9 cellular contexts compared by ENCODE assay signal in the genomic region with DNA sequence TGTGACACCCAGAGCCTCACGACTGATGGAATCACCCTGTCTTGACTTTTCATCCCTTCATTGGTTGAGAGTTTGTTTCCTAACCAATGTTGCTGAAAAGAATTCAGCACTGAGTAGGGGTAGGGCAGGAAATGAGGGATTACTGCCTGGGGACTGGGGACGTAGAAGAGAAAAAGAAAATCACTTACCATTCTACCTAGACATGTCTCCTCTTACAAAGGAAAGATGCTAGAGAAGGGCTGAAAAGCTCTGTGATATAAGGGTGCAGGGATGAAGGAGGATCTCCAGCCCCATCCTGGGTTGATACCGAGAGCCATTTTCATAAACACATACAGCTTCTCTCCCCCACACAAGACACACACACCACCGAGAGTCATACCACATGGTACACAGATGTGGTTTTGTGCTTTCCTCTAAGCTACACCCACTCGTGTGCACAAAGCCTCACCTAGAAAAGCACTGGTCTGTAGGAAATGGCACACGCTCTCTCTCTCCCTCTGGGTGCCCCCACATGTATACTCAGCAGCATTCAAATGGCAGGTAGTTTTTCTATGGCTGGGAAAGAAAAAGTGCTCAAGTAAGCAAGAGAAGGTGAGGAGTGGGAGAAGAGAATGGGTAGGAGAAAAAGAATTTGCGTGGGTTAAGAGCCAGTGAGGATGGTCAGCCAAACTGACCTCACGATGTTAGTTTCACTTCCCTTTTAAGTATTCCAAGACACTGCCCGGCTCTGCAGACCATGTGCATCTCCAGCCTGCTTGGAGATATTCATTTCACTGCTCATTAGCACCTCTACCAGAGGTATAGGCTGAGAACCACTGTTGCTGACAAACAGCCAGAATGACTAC.
DNase-seq lines count a peak whose midpoint lies in the region; ATAC-seq, FAIRE-seq and TF ChIP-seq lines count a peak whose summit lies in the region.
"Had no signal": no experiment of that assay in that cellular context is flagged by ENCODE, and none has a peak within 500 bp of the region (broad histone marks: within the 10 kb centered on the region; RNA-seq: fewer than 3 reads in every experiment).

No MANE protein-coding gene starts in this region.

- peaks cover 18% of the 10 kb centered on the region for H3K4me1 ChIP-seq in IMR-90 (ENCODE audit: control insufficient read depth, insufficient read depth, low read length)

- peaks cover 33% of the 10 kb centered on the region for H3K9me1 ChIP-seq in IMR-90 (ENCODE audit: insufficient read depth, low read length)

- CTCF ChIA-PET in IMR-90 (lab: Yijun Ruan, JAX), result no interaction called here

- DNase-seq in IMR-90 (peak; percentile 76), bronchial epithelial cell (ENCODE audit: low read depth) (no peak), middle frontal gyrus (ENCODE audit: extremely low spot score, low spot score) (no peak), NCI-H2029 (lab: John Stamatoyannopoulos, UW) (no peak)
- no peak for DNase-seq in natural killer cell treated with Interleukin-12 subunit alpha and Interleukin-12 subunit beta and Interleukin-15 and Interleukin-18, amount 100 ng/mL, for 72 hours (ENCODE audit: low spot score)

- POLR2A ChIA-PET in IMR-90 (lab: Charles Lee; ENCODE audit: unreplicated experiment), result no interaction called here

- 0 out of 2 replicates have a peak, but pooled peaks have one; percentile 6 for TF ChIP-seq RAD21 in IMR-90 (IDR thresholded peaks at IDR 0.05; ENCODE audit: low read length)

- peak overlapping the region; percentile 84 for H3K4ac ChIP-seq in IMR-90 (ENCODE audit: low read depth, low read length)

- peak; percentile 74 for ATAC-seq in GM19025 (IDR thresholded peaks at IDR 0.05; ENCODE audit: low read depth, unreplicated experiment)
- ATAC-seq in IMR-90 (ENCODE audit: low read depth), result peak; percentile 79
- ATAC-seq in natural killer cell treated with Interleukin-12 subunit alpha and Interleukin-12 subunit beta and Interleukin-15 and Interleukin-18, amount 100 ng/mL, for 72 hours, result peak; percentile 50 to 73
- ATAC-seq in HG02938 (IDR thresholded peaks at IDR 0.05; ENCODE audit: unreplicated experiment), result no peak
- no peak for ATAC-seq in HG03571 (IDR thresholded peaks at IDR 0.05; ENCODE audit: unreplicated experiment)

- peak overlapping the region; percentile 71; the same call in 2 of the 3 replicates for H2BK15ac ChIP-seq in IMR-90 (ENCODE audit: low read depth, low read length)

- H3K36me3 Mint-ChIP-seq in natural killer cell treated with Interleukin-12 subunit alpha and Interleukin-12 subunit beta and Interleukin-15 and Interleukin-18, amount 100 ng/mL, for 72 hours, result no peaks in the 10 kb centered on the region

- in situ Hi-C loops in IMR-90 (cut with MboI; ENCODE audit: low sequenced_read_pairs), result no loop called here

- peak overlapping the region; percentile 93 for H3K4me2 ChIP-seq in IMR-90 (ENCODE audit: low read depth, low read length)
- H3K4me2 ChIP-seq: KMS-11 had no signal

- peak overlapping the region; percentile 48 for H4K91ac ChIP-seq in IMR-90 (ENCODE audit: insufficient read depth, low read depth, low read length)

- H3K79me1 ChIP-seq in IMR-90 (ENCODE audit: low read depth in 1 of 2, low read length in 2 of 2), result peaks cover 29 to 78% of the 10 kb centered on the region in 2 experiments

- WGBS in IMR-90 (ENCODE audit: extremely low coverage in 2 of 2, insufficient read length in 1 of 2), 2 experiments, result no CpG with 5 or more reads among the region's 9 CpGs

- peak overlapping the region; percentile 3 to 95; a peak in 2 of 4 replicates for H4K8ac ChIP-seq in IMR-90 (ENCODE audit: low read depth in 2 of 2, low read length in 2 of 2)

- peak overlapping the region; percentile 55 for H3K9ac ChIP-seq in IMR-90 (ENCODE audit: low read depth, low read length)
- H3K9ac ChIP-seq: KMS-11 had no signal

- H3K4me1 Mint-ChIP-seq in natural killer cell treated with Interleukin-12 subunit alpha and Interleukin-12 subunit beta and Interleukin-15 and Interleukin-18, amount 100 ng/mL, for 72 hours (ENCODE audit: low read depth in 2 of 2), result peaks cover 8% of the 10 kb centered on the region in 2 donors

- peak overlapping the region; percentile 92 for H3K14ac ChIP-seq in IMR-90 (replicated peaks; ENCODE audit: low read depth, low read length)

- dilution Hi-C loops in IMR-90 (cut with HindIII; ENCODE audit: low sequenced_read_pairs, unreplicated experiment), result no loop called here

- no peak overlapping the region for H3K4me3 Mint-ChIP-seq in natural killer cell treated with Interleukin-12 subunit alpha and Interleukin-12 subunit beta and Interleukin-15 and Interleukin-18, amount 100 ng/mL, for 72 hours

- FAIRE-seq in bronchial epithelial cell (lab: Jason Lieb, UNC), result peak; percentile 32

- H3K27me3 ChIP-seq in IMR-90 (ENCODE audit: control insufficient read depth, insufficient read depth, low read length), result no peaks in the 10 kb centered on the region
- no peaks in the 10 kb centered on the region for H3K27me3 ChIP-seq in bronchial epithelial cell (ENCODE audit: control insufficient read depth, insufficient read depth, low read length)

- peak overlapping the region; percentile 52 for H3K18ac ChIP-seq in IMR-90 (ENCODE audit: low read depth, low read length)

- TF ChIP-seq POLR2A in IMR-90 (IDR thresholded peaks at IDR 0.05; ENCODE audit: low read depth, low read length), result no peak

- peak overlapping the region; percentile 80 for H3K56ac ChIP-seq in IMR-90 (ENCODE audit: extremely low read depth, insufficient read depth, low read length)

- H3K9me3 ChIP-seq in IMR-90 (ENCODE audit: control insufficient read depth, insufficient read depth, low read length), result no peaks in the 10 kb centered on the region

- H2BK120ac ChIP-seq in IMR-90 (ENCODE audit: low read depth, low read length), result peak overlapping the region; percentile 81

- H2BK20ac ChIP-seq in IMR-90 (ENCODE audit: low read depth, low read length), result peak overlapping the region; percentile 85

- no peaks in the 10 kb centered on the region for H3K9me3 Mint-ChIP-seq in natural killer cell treated with Interleukin-12 subunit alpha and Interleukin-12 subunit beta and Interleukin-15 and Interleukin-18, amount 100 ng/mL, for 72 hours

- peak overlapping the region; percentile 50 for H4K5ac ChIP-seq in IMR-90 (ENCODE audit: low read depth, low read length)

- TF ChIP-seq CTCF in IMR-90 (conservative IDR thresholded peaks at IDR 0.05; ENCODE audit: low read depth, low read length), result no peak
- no peak for TF ChIP-seq CTCF in bronchial epithelial cell (IDR thresholded peaks at IDR 0.05; ENCODE audit: insufficient read depth, low read length, severe bottlenecking)

- peak overlapping the region; percentile 83 for H2BK5ac ChIP-seq in IMR-90 (ENCODE audit: low read depth, low read length, poor library complexity, severe bottlenecking)

- peak overlapping the region; percentile 96 for H3K23ac ChIP-seq in IMR-90 (ENCODE audit: low read depth, low read length)

- H2AFZ ChIP-seq in IMR-90 (replicated peaks; ENCODE audit: low read length, poor library complexity), result peak overlapping the region; percentile 73

- H2AK9ac ChIP-seq in IMR-90 (replicated peaks; ENCODE audit: low read depth, low read length, poor library complexity), result peak overlapping the region; percentile 89

- H3K36me3 ChIP-seq in IMR-90 (ENCODE audit: control insufficient read depth, insufficient read depth, low read length) (peaks cover 23% of the 10 kb centered on the region), bronchial epithelial cell (ENCODE audit: control insufficient read depth, insufficient read depth, low read length) (peaks cover 2% of the 10 kb centered on the region)

- peaks cover 63% of the 10 kb centered on the region for H4K20me1 ChIP-seq in IMR-90 (ENCODE audit: insufficient read depth, low read length)

- H2AK5ac ChIP-seq in IMR-90 (ENCODE audit: low read depth, low read length), result peak overlapping the region; percentile 71

- H3K4me3 ChIP-seq in IMR-90 (ENCODE audit: insufficient read depth, low read depth, low read length) (peak overlapping the region; percentile 33), bronchial epithelial cell (ENCODE audit: low read depth, low read length) (no peak overlapping the region)

- peaks cover 7 to 22% of the 10 kb centered on the region in 2 donors for H3K27me3 Mint-ChIP-seq in natural killer cell treated with Interleukin-12 subunit alpha and Interleukin-12 subunit beta and Interleukin-15 and Interleukin-18, amount 100 ng/mL, for 72 hours

- H3K27ac Mint-ChIP-seq in natural killer cell treated with Interleukin-12 subunit alpha and Interleukin-12 subunit beta and Interleukin-15 and Interleukin-18, amount 100 ng/mL, for 72 hours, result no peak overlapping the region

- intact Hi-C loops in IMR-90 (cut with micrococcal nuclease), result no loop called here

- H3K27ac ChIP-seq in IMR-90 (ENCODE audit: insufficient read depth, low read length), result peak overlapping the region; percentile 87
- H3K27ac ChIP-seq: KMS-11 had no signal

- BruUV-seq in IMR-90 (replicated peaks; lab: Mats Ljungman, UMichigan), result no TSS peak

TF ChIP-seq in IMR-90, 13 proteins besides CTCF, POLR2A, EP300 and RAD21:
- TF ChIP-seq MAFK (IDR thresholded peaks at IDR 0.05; ENCODE audit: low read depth, low read length) (no peak), MXI1 (IDR thresholded peaks at IDR 0.05; ENCODE audit: borderline replicate concordance, low read depth, low read length) (peak; percentile 64; the same call in 1 of the 2 replicates)
TF ChIP-seq in IMR-90: peak in this region for 1.

Comparison
In these comparisons a context has a peak if more than half of its experiments do, and no peak if none do; other contexts are left out.
1. ATAC-seq: peak in GM19025 (single experiment), IMR-90 (single experiment) and natural killer cell treated with Interleukin-12 subunit alpha and Interleukin-12 subunit beta and Interleukin-15 and Interleukin-18, amount 100 ng/mL, for 72 hours (2 of 2); none in HG02938 (single experiment) and HG03571 (single experiment).